In the genomic region with DNA sequence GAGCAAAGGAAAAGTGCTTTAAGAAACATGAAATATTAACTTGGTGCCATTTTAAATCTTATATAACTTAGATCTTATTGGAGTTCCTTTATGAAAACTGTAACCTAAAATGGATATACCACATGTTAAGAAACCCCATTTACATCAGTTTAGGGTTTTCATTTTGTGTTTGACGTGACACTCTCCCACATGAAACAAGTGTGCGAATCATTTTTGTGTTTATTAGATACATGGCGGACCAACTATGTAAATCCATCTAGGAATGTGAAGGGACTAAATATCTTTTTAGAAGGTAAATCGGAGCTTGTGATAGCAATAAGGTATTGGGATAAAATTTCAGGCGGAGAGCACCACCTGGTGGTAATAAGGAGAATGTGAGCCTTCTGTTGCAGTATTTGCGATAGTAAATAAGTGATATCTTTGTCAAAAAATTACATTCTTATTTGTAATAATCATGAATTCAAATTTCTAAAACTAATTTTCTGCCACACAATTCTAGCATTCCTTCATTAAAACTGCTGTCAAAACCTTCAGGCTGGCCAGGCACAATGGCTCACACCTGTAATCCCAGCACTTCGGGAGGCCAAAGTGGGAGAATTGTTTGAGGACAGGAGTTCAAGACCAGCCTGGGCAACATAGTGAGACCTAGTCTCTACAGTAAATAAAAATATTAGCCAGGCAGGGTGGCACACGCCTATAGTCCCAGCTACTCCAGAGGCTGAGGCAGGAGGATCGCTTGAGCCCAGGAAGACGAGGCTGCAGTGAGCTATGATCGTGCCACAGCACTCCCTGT, we compare ENCODE assay signal across 8 cellular contexts. TPM values are rescaled to one million over a fixed set of nuclear protein-coding genes. Genes with fewer than 3 reads are reported as not detected.
DNase-seq lines count a peak whose midpoint lies in the region; ATAC-seq and TF ChIP-seq lines count a peak whose summit lies in the region.

No MANE protein-coding gene starts in this region.

- H3K4me1 ChIP-seq in mucosa of descending colon (ENCODE audit: low read depth), result no peaks in the 10 kb centered on the region

- no peaks in the 10 kb centered on the region for H3K9me3 ChIP-seq in mucosa of descending colon

- no peaks in the 10 kb centered on the region for H3K36me3 ChIP-seq in mucosa of descending colon (ENCODE audit: low read depth)

- DNase-seq in stimulated activated CD8-positive, alpha-beta memory T cell treated with anti-CD3 and anti-CD28 coated beads, Interleukin-12 subunit alpha, Interleukin-12 subunit beta, amount 100 ng/mL, for 1 hour (ENCODE audit: low read depth), result peak; percentile 36
- no peak for DNase-seq in stimulated activated CD8-positive, alpha-beta memory T cell treated with anti-CD3 and anti-CD28 coated beads, Interleukin-4, amount 100 ng/mL, for 48 hours
- DNase-seq in NCI-H1092 treated with DMSO at 0.1 percent for 48 hours (lab: John Stamatoyannopoulos, UW) (peak; percentile 77), T follicular helper cell (ENCODE audit: low read depth) (peak; percentile 38), mucosa of descending colon (no peak), cortex of kidney (lab: John Stamatoyannopoulos, UW) (no peak)
- DNase-seq in effector CD8-positive, alpha-beta T cell (lab: John Stamatoyannopoulos, UW), result peak; percentile 14

- peak; percentile 53 for TF ChIP-seq CTCF in mucosa of descending colon (IDR thresholded peaks at IDR 0.05)

- intact Hi-C loops in mucosa of descending colon (cut with DNase I, micrococcal nuclease), result loop anchor here (10.0 kb wide), 3 partner anchors 50 to 260 kb away; no protein-coding TSS in a partner anchor

- ATAC-seq in mucosa of descending colon (peak; percentile 74), GM18868 (IDR thresholded peaks at IDR 0.05; ENCODE audit: unreplicated experiment) (no peak)

- H3K4me3 ChIP-seq in mucosa of descending colon, result no peak overlapping the region

RNA-seq across cellular contexts. Expression of gene SMAP2, which starts 31.3 kb away (rescaled TPM):
- total RNA-seq in mucosa of descending colon, result 10 to 100 TPM; 22.0 to 35.6 (median 24.7) TPM

RNA-seq across cellular contexts. Expression of gene ZFP69B, which starts 45.4 kb away (rescaled TPM):
- total RNA-seq in mucosa of descending colon, result 1 to 10 TPM; 1.4 to 2.1 (median 2.1) TPM

Comparison
In these comparisons a context has a peak if more than half of its experiments do, and no peak if none do; other contexts are left out.
1. DNase-seq: peak in stimulated activated CD8-positive, alpha-beta memory T cell treated with anti-CD3 and anti-CD28 coated beads, Interleukin-12 subunit alpha, Interleukin-12 subunit beta, amount 100 ng/mL, for 1 hour (single experiment), NCI-H1092 treated with DMSO at 0.1 percent for 48 hours (single experiment), T follicular helper cell (single experiment) and effector CD8-positive, alpha-beta T cell (single experiment); none in stimulated activated CD8-positive, alpha-beta memory T cell treated with anti-CD3 and anti-CD28 coated beads, Interleukin-4, amount 100 ng/mL, for 48 hours (single experiment), mucosa of descending colon (0 of 3) and cortex of kidney (single experiment).